In genomic region chr16:48597563-48598392, GRCh38 we compare ENCODE assay signal across 13 cellular contexts. TPM values are rescaled to one million over a fixed set of nuclear protein-coding genes. Genes with fewer than 3 reads are reported as not detected.
DNase-seq lines count a peak whose midpoint lies in the region; ATAC-seq and TF ChIP-seq lines count a peak whose summit lies in the region.
"Had no signal": no experiment of that assay in that cellular context is flagged by ENCODE, and none has a peak within 500 bp of the region (broad histone marks: within the 10 kb centered on the region; RNA-seq: fewer than 3 reads in every experiment).

No MANE protein-coding gene starts in this region.

- POLR2A ChIA-PET in AG04450 (lab: Yijun Ruan, JAX) = no interaction called here

- peaks cover 8% of the 10 kb centered on the region for H3K9me3 ChIP-seq in AG04450 (ENCODE audit: control insufficient read depth, insufficient read depth, low read length)
- no peaks in the 10 kb centered on the region for H3K9me3 ChIP-seq in gastroesophageal sphincter

- DNase-seq in AG04450 (ENCODE audit: low read depth, low spot score) (no peak), EL (peak; percentile 45), immature natural killer cell (no peak), NCI-H345 treated with DMSO at 0.1 percent for 48 hours (lab: John Stamatoyannopoulos, UW; ENCODE audit: unreplicated experiment) (no peak), NCI-H524 treated with DMSO at 0.1 percent for 48 hours (lab: John Stamatoyannopoulos, UW) (no peak)
- DNase-seq in activated T-helper 1 cell treated with anti-CD3 and anti-CD28 coated beads, Interleukin-12 subunit alpha, Interleukin-12 subunit beta, Interleukin-2, Interleukin-4 antibody, amounts not matched to agents 30 ng/mL and 10 ng/mL and 1 ng/mL, durations not matched to agents 14 hours and 24 hours and 36 hours (ENCODE audit: low spot score) = no peak
- no peak for DNase-seq in stimulated activated CD4-positive, alpha-beta T cell treated with anti-CD3 and anti-CD28 coated beads, Interleukin-4, amount 100 ng/mL, for 4 hours
- DNase-seq: activated T-cell treated with anti-CD3 and anti-CD28 coated beads, Interleukin-2, amount 50 U/mL, for 48 hours; brain microvascular endothelial cell; NCI-H1436 treated with DMSO at 0.1 percent for 48 hours had no signal

- H3K4me3 ChIP-seq in AG04450 (ENCODE audit: low read depth, low read length) (no peak overlapping the region), gastroesophageal sphincter (no peak overlapping the region)

- H3K36me3 ChIP-seq in gastroesophageal sphincter = no peaks in the 10 kb centered on the region
- H3K36me3 ChIP-seq: brain microvascular endothelial cell had no signal

- CTCF ChIA-PET in AG04450 (lab: Charles Lee) = interaction anchor here (2.4 kb wide), 1 partner anchor 26 kb away, joined by 7 read pairs; no protein-coding TSS in a partner anchor

- TF ChIP-seq CTCF in AG04450 (IDR thresholded peaks at IDR 0.05; ENCODE audit: low read depth, low read length) = no peak
- TF ChIP-seq CTCF in gastroesophageal sphincter (IDR thresholded peaks at IDR 0.05) = no peak

- peaks cover 9% of the 10 kb centered on the region for H3K9me3 Mint-ChIP-seq in activated T-helper 1 cell treated with anti-CD3 and anti-CD28 coated beads, Interleukin-12 subunit alpha, Interleukin-12 subunit beta, Interleukin-2, Interleukin-4 antibody, amounts not matched to agents 30 ng/mL and 10 ng/mL and 1 ng/mL, durations not matched to agents 14 hours and 24 hours and 36 hours
- peaks cover 0 to 4% (median under 1%) of the 10 kb centered on the region in 6 donors for H3K9me3 Mint-ChIP-seq in immature natural killer cell

- intact Hi-C loops in activated T-helper 1 cell treated with anti-CD3 and anti-CD28 coated beads, Interleukin-12 subunit alpha, Interleukin-12 subunit beta, Interleukin-2, Interleukin-4 antibody, amounts not matched to agents 30 ng/mL and 10 ng/mL and 1 ng/mL, durations not matched to agents 14 hours and 24 hours and 36 hours (cut with micrococcal nuclease) = no loop called here

- peak overlapping the region; percentile 90 for H3K27ac Mint-ChIP-seq in activated T-helper 1 cell treated with anti-CD3 and anti-CD28 coated beads, Interleukin-12 subunit alpha, Interleukin-12 subunit beta, Interleukin-2, Interleukin-4 antibody, amounts not matched to agents 30 ng/mL and 10 ng/mL and 1 ng/mL, durations not matched to agents 14 hours and 24 hours and 36 hours
- H3K27ac Mint-ChIP-seq in immature natural killer cell = peak overlapping the region in 4 of 6 donors; percentile 17 to 70 (median 50)

- ATAC-seq in gastroesophageal sphincter = no peak

- peak overlapping the region; percentile 4 for H3K27ac ChIP-seq in AG04450 (ENCODE audit: low read depth, low read length)
- H3K27ac ChIP-seq in gastroesophageal sphincter = no peak overlapping the region
- H3K27ac ChIP-seq: brain microvascular endothelial cell, C4-2B, parathyroid adenoma had no signal

- TF ChIP-seq POLR2A in gastroesophageal sphincter (IDR thresholded peaks at IDR 0.05) = no peak

- H3K27me3 ChIP-seq in AG04450 (ENCODE audit: control insufficient read depth, insufficient read depth, low read length) (no peaks in the 10 kb centered on the region), gastroesophageal sphincter (no peaks in the 10 kb centered on the region)
- H3K27me3 ChIP-seq: brain microvascular endothelial cell had no signal

- 60 to 71% methylated on average over 2 to 4 of the region's 4 CpGs for WGBS in gastroesophageal sphincter (ENCODE audit: low coverage in 1 of 2), 2 donors

- no peak for TF ChIP-seq EP300 in gastroesophageal sphincter (IDR thresholded peaks at IDR 0.05)

- H3K4me3 Mint-ChIP-seq in activated T-helper 1 cell treated with anti-CD3 and anti-CD28 coated beads, Interleukin-12 subunit alpha, Interleukin-12 subunit beta, Interleukin-2, Interleukin-4 antibody, amounts not matched to agents 30 ng/mL and 10 ng/mL and 1 ng/mL, durations not matched to agents 14 hours and 24 hours and 36 hours = no peak overlapping the region
- peak overlapping the region; percentile 5 to 50 (median 42) for H3K4me3 Mint-ChIP-seq in immature natural killer cell

- peaks cover 4 to 68% (median 6%) of the 10 kb centered on the region in 3 donors for H3K4me1 ChIP-seq in gastroesophageal sphincter

- peaks cover 38% of the 10 kb centered on the region for H3K36me3 Mint-ChIP-seq in activated T-helper 1 cell treated with anti-CD3 and anti-CD28 coated beads, Interleukin-12 subunit alpha, Interleukin-12 subunit beta, Interleukin-2, Interleukin-4 antibody, amounts not matched to agents 30 ng/mL and 10 ng/mL and 1 ng/mL, durations not matched to agents 14 hours and 24 hours and 36 hours (ENCODE audit: low read depth)
- peaks cover 5 to 6% (median 5%) of the 10 kb centered on the region in 3 donors for H3K36me3 Mint-ChIP-seq in immature natural killer cell

- peaks cover 55% of the 10 kb centered on the region for H3K4me1 Mint-ChIP-seq in activated T-helper 1 cell treated with anti-CD3 and anti-CD28 coated beads, Interleukin-12 subunit alpha, Interleukin-12 subunit beta, Interleukin-2, Interleukin-4 antibody, amounts not matched to agents 30 ng/mL and 10 ng/mL and 1 ng/mL, durations not matched to agents 14 hours and 24 hours and 36 hours (ENCODE audit: low read depth)
- peaks cover 57 to 79% of the 10 kb centered on the region in 2 donors for H3K4me1 Mint-ChIP-seq in immature natural killer cell

- H3K27me3 Mint-ChIP-seq in activated T-helper 1 cell treated with anti-CD3 and anti-CD28 coated beads, Interleukin-12 subunit alpha, Interleukin-12 subunit beta, Interleukin-2, Interleukin-4 antibody, amounts not matched to agents 30 ng/mL and 10 ng/mL and 1 ng/mL, durations not matched to agents 14 hours and 24 hours and 36 hours (ENCODE audit: insufficient read depth) = no peaks in the 10 kb centered on the region
- no peaks in the 10 kb centered on the region for H3K27me3 Mint-ChIP-seq in immature natural killer cell (ENCODE audit: low read depth in 3 of 3)

RNA-seq across cellular contexts. Expression of gene N4BP1, which starts 12.2 kb away (rescaled TPM):
- polyA plus RNA-seq in AG04450 (2011; rRNA removed) (18.3 and 25.0 TPM in 2 replicates), immature natural killer cell (10 to 100 TPM; 13.1 to 40.3 (median 22.3) TPM)
- 14.3 and 19.5 TPM in 2 replicates for polyA minus RNA-seq in AG04450 (2011; rRNA and poly(A)+ RNA removed)
- 54.3 and 55.8 TPM in 2 replicates for total RNA-seq in activated T-helper 1 cell treated with anti-CD3 and anti-CD28 coated beads, Interleukin-12 subunit alpha, Interleukin-12 subunit beta, Interleukin-2, Interleukin-4 antibody, amounts not matched to agents 30 ng/mL and 10 ng/mL and 1 ng/mL, durations not matched to agents 14 hours and 24 hours and 36 hours
- 10 to 100 TPM; 25.1 to 44.8 (median 34.1) TPM for total RNA-seq in gastroesophageal sphincter
